Comparison of ENCODE assay signal across 22 cellular contexts in the genomic region with DNA sequence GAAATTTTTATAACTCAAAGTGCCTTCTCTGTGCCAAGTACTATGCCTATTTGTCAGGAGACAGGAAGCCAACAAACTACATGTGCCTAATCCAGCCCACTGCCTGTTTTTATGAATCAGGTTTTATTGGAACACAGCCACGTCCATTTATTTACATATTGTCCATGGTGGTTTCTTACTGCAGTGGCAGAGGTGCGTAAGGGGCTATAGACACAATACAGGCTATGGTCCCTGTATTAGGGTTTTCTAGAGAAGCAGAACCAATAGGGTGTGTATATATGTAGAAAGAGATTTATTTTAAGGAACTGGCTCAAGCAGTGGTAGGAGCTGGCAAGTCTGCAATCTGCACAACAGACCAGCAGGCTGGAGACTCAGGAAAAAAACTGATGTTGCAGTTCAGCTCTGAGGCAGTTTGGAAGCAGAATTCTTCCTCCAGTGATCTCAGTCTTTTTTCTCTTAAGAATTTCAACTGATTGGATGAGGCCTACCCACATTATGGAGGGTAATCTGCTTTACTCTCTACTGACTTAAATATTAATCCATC. TPM values are rescaled to one million over a fixed set of nuclear protein-coding genes. Genes with fewer than 3 reads are reported as not detected.
DNase-seq lines count a peak whose midpoint lies in the region; ATAC-seq, FAIRE-seq and TF ChIP-seq lines count a peak whose summit lies in the region.
"Had no signal": no experiment of that assay in that cellular context is flagged by ENCODE, and none has a peak within 500 bp of the region (broad histone marks: within the 10 kb centered on the region; RNA-seq: fewer than 3 reads in every experiment).

No MANE protein-coding gene starts in this region.

- peak; percentile 62 for FAIRE-seq in endothelial cell of umbilical vein (lab: Jason Lieb, UNC)

- no peak overlapping the region for H3K4me2 ChIP-seq in endothelial cell of umbilical vein (ENCODE audit: insufficient read depth, low read length)
- H3K4me2 ChIP-seq: GM23338 had no signal

- CTCF ChIA-PET in endothelial cell of umbilical vein (lab: Charles Lee): interaction anchor here (1.1 kb wide), 1 partner anchor 16 kb away, joined by 3 read pairs; a partner anchor contains a TSS

- no peak overlapping the region for H3K27ac ChIP-seq in endothelial cell of umbilical vein (ENCODE audit: insufficient read depth, low read depth, low read length)
- H3K27ac ChIP-seq in thyroid gland: peak overlapping the region; percentile 69 to 88 (median 79)
- H3K27ac ChIP-seq: ovary, transverse colon had no signal

- H3K4me1 ChIP-seq in endothelial cell of umbilical vein (ENCODE audit: control insufficient read depth, extremely low read depth, insufficient read depth, low read length) (no peaks in the 10 kb centered on the region), thyroid gland (peaks cover 14 to 24% of the 10 kb centered on the region in 2 donors)
- H3K4me1 ChIP-seq: transverse colon had no signal

- H3K4me3 ChIP-seq in endothelial cell of umbilical vein (replicated peaks in 1 of 3; ENCODE audit: insufficient read depth in 1 of 3, low read depth in 1 of 3, low read length in 3 of 3): no peak overlapping the region
- no peak overlapping the region for H3K4me3 ChIP-seq in thyroid gland (replicated peaks in 1 of 3)
- H3K4me3 ChIP-seq: GM23338, ovary, transverse colon had no signal

- no peaks in the 10 kb centered on the region for H3K27me3 ChIP-seq in endothelial cell of umbilical vein (ENCODE audit: control insufficient read depth in 2 of 2, insufficient read depth in 2 of 2, low read length in 2 of 2)
- H3K27me3 ChIP-seq in thyroid gland: no peaks in the 10 kb centered on the region
- H3K27me3 ChIP-seq: ovary, transverse colon had no signal

- no peak for TF ChIP-seq CTCF in endothelial cell of umbilical vein (IDR thresholded peaks at IDR 0.05; ENCODE audit: extremely low read depth in 1 of 2, insufficient read depth in 1 of 2, low read depth in 1 of 2, low read length in 2 of 2)
- no peak for TF ChIP-seq CTCF in thyroid gland (IDR thresholded peaks at IDR 0.05)

- POLR2A ChIA-PET in endothelial cell of umbilical vein (lab: Charles Lee): no interaction called here

- no peaks in the 10 kb centered on the region for H3K79me2 ChIP-seq in endothelial cell of umbilical vein (ENCODE audit: control insufficient read depth, insufficient read depth, low read length)

- H2AFZ ChIP-seq in endothelial cell of umbilical vein (ENCODE audit: low read depth, low read length): no peak overlapping the region
- H2AFZ ChIP-seq: GM23338 had no signal

- H3K36me3 ChIP-seq in endothelial cell of umbilical vein (ENCODE audit: control insufficient read depth in 2 of 2, extremely low read depth in 1 of 2, insufficient read depth in 2 of 2, low read length in 2 of 2) (peaks cover 14 to 43% of the 10 kb centered on the region in 2 experiments), thyroid gland (peaks cover 51 to 54% of the 10 kb centered on the region in 2 donors)
- H3K36me3 ChIP-seq: ovary had no signal

- no TSS peak for BruUV-seq in endothelial cell of umbilical vein (replicated peaks; lab: Mats Ljungman, UMichigan)

- intact Hi-C loops in endothelial cell of umbilical vein (cut with micrococcal nuclease): no loop called here
- intact Hi-C loops in thyroid gland (cut with DNase I): no loop called here
- intact Hi-C loops in Right ventricle myocardium inferior (cut with DNase I): no loop called here

- H3K9ac ChIP-seq in endothelial cell of umbilical vein (replicated peaks; ENCODE audit: extremely low read depth, insufficient read depth, low read length): no peak overlapping the region

- WGBS in thyroid gland, 2 donors: 69 to 82% methylated on average over 2 of the region's 2 CpGs

- H3K9me1 ChIP-seq in endothelial cell of umbilical vein (replicated peaks; ENCODE audit: control insufficient read depth, extremely low read depth, insufficient read depth, low read length): no peaks in the 10 kb centered on the region

- no peaks in the 10 kb centered on the region for H4K20me1 ChIP-seq in endothelial cell of umbilical vein (replicated peaks; ENCODE audit: control insufficient read depth, extremely low read depth, insufficient read depth, low read length)

- H3K9me3 ChIP-seq in endothelial cell of umbilical vein (replicated peaks; ENCODE audit: control insufficient read depth, insufficient read depth, low read length) (no peaks in the 10 kb centered on the region), thyroid gland (no peaks in the 10 kb centered on the region)
- H3K9me3 ChIP-seq: ovary, transverse colon had no signal

- dilution Hi-C loops in endothelial cell of umbilical vein (cut with MboI; ENCODE audit: extremely low pct_ligation_motif_present, low sequenced_read_pairs): no loop called here

- no peak for TF ChIP-seq POLR2A in endothelial cell of umbilical vein (IDR thresholded peaks at IDR 0.05; ENCODE audit: low read depth, low read length)
- no peak for TF ChIP-seq POLR2A in thyroid gland (IDR thresholded peaks at IDR 0.05)

- DNase-seq in MV-4-11 (lab: John Stamatoyannopoulos, UW) (peak; percentile 42), NCI-H510A treated with DMSO at 0.1 percent for 48 hours (lab: John Stamatoyannopoulos, UW) (peak; percentile 100), endothelial cell of umbilical vein (ENCODE audit: low read depth, low spot score) (peak; percentile 79), thyroid gland (no peak), Right ventricle myocardium inferior (ENCODE audit: missing footprints) (no peak), NCI-H1417 (lab: John Stamatoyannopoulos, UW) (no peak)
- DNase-seq in stimulated activated CD4-positive, alpha-beta T cell treated with anti-CD3 and anti-CD28 coated beads, Interleukin-1b, Interleukin-23, amount 100 ng/mL, for 48 hours: no peak
- DNase-seq: activated gamma-delta T cell; AML-193; amniotic stem cell; Calu3; central memory CD4-positive, alpha-beta T cell; effector memory CD4-positive, alpha-beta T cell; naive B cell; NCI-H146; NCI-H526 treated with DMSO at 0.1 percent for 48 hours; ovary; Right ventricle myocardium superior; transverse colon had no signal

- ATAC-seq in Right ventricle myocardium inferior: no peak
- ATAC-seq: GM23338; sciatic nerve; stimulated activated memory B cell treated with anti-CD40 and anti-IgM and Interleukin-4, amounts not matched to agents 10 μg/mL and 1 μg/mL and 100 μg/mL, for 72 hours had no signal

TF ChIP-seq in endothelial cell of umbilical vein, 7 proteins besides CTCF, POLR2A, EP300 and RAD21:
- TF ChIP-seq EZH2 (IDR thresholded peaks at IDR 0.05; ENCODE audit: borderline replicate concordance, low read depth, low read length, severe bottlenecking) (no peak), MYC (IDR thresholded peaks at IDR 0.05; ENCODE audit: low read depth, low read length) (no peak), FOS (IDR thresholded peaks at IDR 0.05; ENCODE audit: borderline replicate concordance, insufficient read depth, low read length) (no peak)

RNA-seq across cellular contexts. Expression of a gene that starts 15.4 kb away (rescaled TPM):
- total RNA-seq in endothelial cell of umbilical vein (42.6 and 44.4 TPM in 2 replicates), thyroid gland (10 to 100 TPM; 47.1 to 52.7 (median 50.9) TPM), Right ventricle myocardium inferior (27.9 TPM)
- 55.7 and 74.9 TPM in 2 replicates for polyA plus RNA-seq in endothelial cell of umbilical vein
- 65.7 and 73.5 TPM in 2 replicates for polyA plus RNA-seq in endothelial cell of umbilical vein (2011; cell fraction: cytosol; rRNA removed)
- polyA plus RNA-seq in endothelial cell of umbilical vein (2011; cell fraction: nucleus; rRNA removed): 41.0 and 42.9 TPM in 2 replicates
- 44.2 and 48.1 TPM in 2 replicates for polyA plus RNA-seq in endothelial cell of umbilical vein (2012)
- 30.0 and 31.7 TPM in 2 replicates for polyA minus RNA-seq in endothelial cell of umbilical vein
- 14.7 TPM for polyA minus RNA-seq in endothelial cell of umbilical vein (2011; cell fraction: cytosol; rRNA and poly(A)+ RNA removed)
- polyA minus RNA-seq in endothelial cell of umbilical vein (2011; cell fraction: nucleus; rRNA and poly(A)+ RNA removed): 12.0 and 13.5 TPM in 2 replicates

RNA-seq across cellular contexts. Expression of a gene that starts 17.1 kb away (rescaled TPM):
- total RNA-seq in endothelial cell of umbilical vein: 0.48 and 0.60 TPM in 2 replicates
- polyA plus RNA-seq in endothelial cell of umbilical vein: 0.84 and 1.0 TPM in 2 replicates
- polyA plus RNA-seq in endothelial cell of umbilical vein (2011; cell fraction: cytosol; rRNA removed): 0.50 and 0.76 TPM in 2 replicates
- 0.45 and 0.62 TPM in 2 replicates for polyA plus RNA-seq in endothelial cell of umbilical vein (2011; cell fraction: nucleus; rRNA removed)
- 1.4 and 1.6 TPM in 2 replicates for polyA plus RNA-seq in endothelial cell of umbilical vein (2012)
- 0.40 TPM in 1 of 2 replicates, not detected in the other for polyA minus RNA-seq in endothelial cell of umbilical vein
- not detected for polyA minus RNA-seq in endothelial cell of umbilical vein (2011; cell fraction: cytosol; rRNA and poly(A)+ RNA removed)
- 0.63 TPM in 1 of 2 replicates, not detected in the other for polyA minus RNA-seq in endothelial cell of umbilical vein (2011; cell fraction: nucleus; rRNA and poly(A)+ RNA removed)
- 1 to 10 TPM; 2.6 to 8.2 (median 3.5) TPM for total RNA-seq in thyroid gland
- 1.3 TPM for total RNA-seq in Right ventricle myocardium inferior

RNA-seq across cellular contexts. Expression of a gene that starts 34.6 kb away (rescaled TPM):
- total RNA-seq in endothelial cell of umbilical vein: 0.07 TPM in 1 of 2 replicates, not detected in the other
- polyA plus RNA-seq in endothelial cell of umbilical vein: 0.03 TPM in 1 of 2 replicates, not detected in the other
- 0.01 and 0.03 TPM in 2 replicates for polyA plus RNA-seq in endothelial cell of umbilical vein (2011; cell fraction: cytosol; rRNA removed)
- not detected in 2 replicates for polyA plus RNA-seq in endothelial cell of umbilical vein (2011; cell fraction: nucleus; rRNA removed)
- 0.07 TPM in 2 replicates for polyA plus RNA-seq in endothelial cell of umbilical vein (2012)
- polyA minus RNA-seq in endothelial cell of umbilical vein: not detected in 2 replicates
- 2.9 TPM for polyA minus RNA-seq in endothelial cell of umbilical vein (2011; cell fraction: cytosol; rRNA and poly(A)+ RNA removed)
- polyA minus RNA-seq in endothelial cell of umbilical vein (2011; cell fraction: nucleus; rRNA and poly(A)+ RNA removed): not detected in 2 replicates
- 10 to 100 TPM in 1 of 4 donors, 1 to 10 TPM in 3; 6.6 to 15.4 (median 8.1) TPM for total RNA-seq in thyroid gland
- total RNA-seq in Right ventricle myocardium inferior: 0.41 TPM

Comparison
In these comparisons a context has a peak if more than half of its experiments do, and no peak if none do; other contexts are left out.
1. DNase-seq: peak in MV-4-11 (single experiment), NCI-H510A treated with DMSO at 0.1 percent for 48 hours (single experiment) and endothelial cell of umbilical vein (single experiment); none in thyroid gland (0 of 2), Right ventricle myocardium inferior (single experiment), NCI-H1417 (0 of 3) and stimulated activated CD4-positive, alpha-beta T cell treated with anti-CD3 and anti-CD28 coated beads, Interleukin-1b, Interleukin-23, amount 100 ng/mL, for 48 hours (single experiment).